Comparison of ENCODE assay signal across 8 cellular contexts in genomic region chr14:101721951-101722661, GRCh38. TPM values are rescaled to one million over a fixed set of nuclear protein-coding genes. Genes with fewer than 3 reads are reported as not detected.
DNase-seq lines count a peak whose midpoint lies in the region; ATAC-seq, FAIRE-seq and TF ChIP-seq lines count a peak whose summit lies in the region.

No MANE protein-coding gene starts in this region.

- H3K27ac Mint-ChIP-seq in CD4-positive, alpha-beta T cell: peak overlapping the region; percentile 95
- peak overlapping the region; percentile 98 for H3K27ac Mint-ChIP-seq in activated CD4-positive, alpha-beta T cell treated with anti-CD3 and anti-CD28 coated beads, Interleukin-2, amount 10 ng/mL, durations not matched to agents 7 days and 5 days

- H3K4me1 ChIP-seq in HUES64 (ENCODE audit: insufficient read depth, low read length) (peaks cover 17% of the 10 kb centered on the region), endothelial cell of umbilical vein (ENCODE audit: control insufficient read depth, extremely low read depth, insufficient read depth, low read length) (peaks cover 12% of the 10 kb centered on the region), rectal smooth muscle tissue (ENCODE audit: control insufficient read depth, insufficient read depth, low read length) (no peaks in the 10 kb centered on the region)

- TF ChIP-seq CTCF in CD4-positive, alpha-beta T cell (IDR thresholded peaks at IDR 0.05): no peak
- no peak for TF ChIP-seq CTCF in endothelial cell of umbilical vein (IDR thresholded peaks at IDR 0.05; ENCODE audit: extremely low read depth in 1 of 2, insufficient read depth in 1 of 2, low read depth in 1 of 2, low read length in 2 of 2)

- dilution Hi-C loops in endothelial cell of umbilical vein (cut with MboI; ENCODE audit: extremely low pct_ligation_motif_present, low sequenced_read_pairs): no loop called here

- H3K27me3 Mint-ChIP-seq in CD4-positive, alpha-beta T cell: no peaks in the 10 kb centered on the region
- H3K27me3 Mint-ChIP-seq in activated CD4-positive, alpha-beta T cell treated with anti-CD3 and anti-CD28 coated beads, Interleukin-2, amount 10 ng/mL, durations not matched to agents 7 days and 5 days: no peaks in the 10 kb centered on the region

- H3K9me1 ChIP-seq in endothelial cell of umbilical vein (replicated peaks; ENCODE audit: control insufficient read depth, extremely low read depth, insufficient read depth, low read length): no peaks in the 10 kb centered on the region

- no peaks in the 10 kb centered on the region for H3K79me2 ChIP-seq in endothelial cell of umbilical vein (ENCODE audit: control insufficient read depth, insufficient read depth, low read length)

- H2AFZ ChIP-seq in endothelial cell of umbilical vein (ENCODE audit: low read depth, low read length): no peak overlapping the region

- WGBS in HUES64: 37% methylated on average over 19 of the region's 21 CpGs

- no peaks in the 10 kb centered on the region for H3K27me3 ChIP-seq in CD4-positive, alpha-beta T cell (ENCODE audit: control insufficient read depth, insufficient read depth, low read length)
- H3K27me3 ChIP-seq in HUES64 (ENCODE audit: insufficient read depth, low read length): no peaks in the 10 kb centered on the region
- H3K27me3 ChIP-seq in endothelial cell of umbilical vein (ENCODE audit: control insufficient read depth in 2 of 2, insufficient read depth in 2 of 2, low read length in 2 of 2): peaks cover 26 to 28% of the 10 kb centered on the region in 2 experiments
- no peaks in the 10 kb centered on the region for H3K27me3 ChIP-seq in rectal smooth muscle tissue (ENCODE audit: control insufficient read depth, insufficient read depth, low read length)

- peak overlapping the region; percentile 70 for H3K4me3 Mint-ChIP-seq in CD4-positive, alpha-beta T cell
- peak overlapping the region; percentile 69 for H3K4me3 Mint-ChIP-seq in activated CD4-positive, alpha-beta T cell treated with anti-CD3 and anti-CD28 coated beads, Interleukin-2, amount 10 ng/mL, durations not matched to agents 7 days and 5 days

- peak; percentile 65 to 86 (median 72) for DNase-seq in CD4-positive, alpha-beta T cell
- DNase-seq in activated CD4-positive, alpha-beta T cell treated with anti-CD3 and anti-CD28 coated beads, Interleukin-2, amount 10 ng/mL, durations not matched to agents 7 days and 5 days: peak; percentile 82
- DNase-seq in endothelial cell of umbilical vein (ENCODE audit: low read depth, low spot score) (peak; percentile 80), RKO (ENCODE audit: low spot score) (no peak), NCI-H510A (lab: John Stamatoyannopoulos, UW) (no peak)

- CTCF ChIA-PET in CD4-positive, alpha-beta T cell (lab: Charles Lee): interaction anchor here (0.6 to 3.2 kb wide), 10 partner anchors 9 to 1661 kb away, joined by 3 to 23 read pairs (median 4); no protein-coding TSS in a partner anchor
- CTCF ChIA-PET in activated CD4-positive, alpha-beta T cell treated with anti-CD3 and anti-CD28 coated beads, Interleukin-2, amount 10 ng/mL, durations not matched to agents 7 days and 5 days (lab: Charles Lee): interaction anchor here (0.6 to 2.6 kb wide), 11 partner anchors 9 to 758 kb away, joined by 3 to 8 read pairs (median 4); no protein-coding TSS in a partner anchor
- CTCF ChIA-PET in endothelial cell of umbilical vein (lab: Charles Lee): interaction anchor here (0.7 to 1.3 kb wide), 4 partner anchors 13 to 136 kb away, joined by 3 to 6 read pairs (median 4); no protein-coding TSS in a partner anchor

- no TSS peak for BruUV-seq in endothelial cell of umbilical vein (replicated peaks; lab: Mats Ljungman, UMichigan)

- H3K36me3 Mint-ChIP-seq in CD4-positive, alpha-beta T cell (ENCODE audit: low read depth): no peaks in the 10 kb centered on the region
- peaks cover 2% of the 10 kb centered on the region for H3K36me3 Mint-ChIP-seq in activated CD4-positive, alpha-beta T cell treated with anti-CD3 and anti-CD28 coated beads, Interleukin-2, amount 10 ng/mL, durations not matched to agents 7 days and 5 days (ENCODE audit: low read depth)

- no peak for TF ChIP-seq POLR2A in endothelial cell of umbilical vein (IDR thresholded peaks at IDR 0.05; ENCODE audit: low read depth, low read length)

- H3K36me3 ChIP-seq in HUES64 (ENCODE audit: insufficient read depth, low read length) (no peaks in the 10 kb centered on the region), endothelial cell of umbilical vein (ENCODE audit: control insufficient read depth in 2 of 2, extremely low read depth in 1 of 2, insufficient read depth in 2 of 2, low read length in 2 of 2) (no peaks in the 10 kb centered on the region), rectal smooth muscle tissue (ENCODE audit: control insufficient read depth, insufficient read depth, low read length) (no peaks in the 10 kb centered on the region)

- no peaks in the 10 kb centered on the region for H3K9me3 ChIP-seq in CD4-positive, alpha-beta T cell (ENCODE audit: control insufficient read depth, low read length)
- H3K9me3 ChIP-seq in HUES64 (ENCODE audit: insufficient read depth, low read depth, low read length) (no peaks in the 10 kb centered on the region), endothelial cell of umbilical vein (replicated peaks; ENCODE audit: control insufficient read depth, insufficient read depth, low read length) (no peaks in the 10 kb centered on the region)

- peak; percentile 33 for FAIRE-seq in endothelial cell of umbilical vein (lab: Jason Lieb, UNC)

- peaks cover 61% of the 10 kb centered on the region for H3K4me1 Mint-ChIP-seq in CD4-positive, alpha-beta T cell (ENCODE audit: low read depth)
- H3K4me1 Mint-ChIP-seq in activated CD4-positive, alpha-beta T cell treated with anti-CD3 and anti-CD28 coated beads, Interleukin-2, amount 10 ng/mL, durations not matched to agents 7 days and 5 days: peaks cover 37% of the 10 kb centered on the region

- H3K4me3 ChIP-seq in HUES64 (ENCODE audit: low read length) (no peak overlapping the region), endothelial cell of umbilical vein (replicated peaks in 1 of 3; ENCODE audit: insufficient read depth in 1 of 3, low read depth in 1 of 3, low read length in 3 of 3) (no peak overlapping the region), rectal smooth muscle tissue (ENCODE audit: low read length) (peak overlapping the region; percentile 49)

- H3K9ac ChIP-seq in HUES64 (ENCODE audit: low read depth, low read length) (peak overlapping the region; percentile 20; the same call in 1 of the 2 replicates), endothelial cell of umbilical vein (replicated peaks; ENCODE audit: extremely low read depth, insufficient read depth, low read length) (no peak overlapping the region), rectal smooth muscle tissue (ENCODE audit: low read length) (no peak overlapping the region)

- ATAC-seq in CD4-positive, alpha-beta T cell (ENCODE audit: poor library complexity): peak; percentile 77
- ATAC-seq in GM19035 (IDR thresholded peaks at IDR 0.05; ENCODE audit: unreplicated experiment): no peak

- H4K20me1 ChIP-seq in endothelial cell of umbilical vein (replicated peaks; ENCODE audit: control insufficient read depth, extremely low read depth, insufficient read depth, low read length): no peaks in the 10 kb centered on the region

- POLR2A ChIA-PET in CD4-positive, alpha-beta T cell (lab: Charles Lee): interaction anchor here (0.5 to 5.0 kb wide), 22 partner anchors 9 to 263 kb away, joined by 3 to 79 read pairs (median 5); partner anchors contain the start of gene PPP2R5C
- POLR2A ChIA-PET in activated CD4-positive, alpha-beta T cell treated with anti-CD3 and anti-CD28 coated beads, Interleukin-2, amount 10 ng/mL, durations not matched to agents 7 days and 5 days (lab: Charles Lee): interaction anchor here (0.6 to 1.5 kb wide), 3 partner anchors 15 to 101 kb away, joined by 4 to 6 read pairs (median 4); no protein-coding TSS in a partner anchor
- POLR2A ChIA-PET in endothelial cell of umbilical vein (lab: Charles Lee): no interaction called here

- no peaks in the 10 kb centered on the region for H3K9me3 Mint-ChIP-seq in CD4-positive, alpha-beta T cell
- no peaks in the 10 kb centered on the region for H3K9me3 Mint-ChIP-seq in activated CD4-positive, alpha-beta T cell treated with anti-CD3 and anti-CD28 coated beads, Interleukin-2, amount 10 ng/mL, durations not matched to agents 7 days and 5 days

- peak overlapping the region; percentile 44 for H3K4me2 ChIP-seq in endothelial cell of umbilical vein (ENCODE audit: insufficient read depth, low read length)

- peak overlapping the region; percentile 87 for H3K27ac ChIP-seq in CD4-positive, alpha-beta T cell (ENCODE audit: low read depth, low read length)
- H3K27ac ChIP-seq in HUES64 (ENCODE audit: low read depth, low read length): peak overlapping the region; percentile 79
- H3K27ac ChIP-seq in endothelial cell of umbilical vein (ENCODE audit: insufficient read depth, low read depth, low read length): no peak overlapping the region
- H3K27ac ChIP-seq in rectal smooth muscle tissue (ENCODE audit: low read depth, low read length): no peak overlapping the region

- intact Hi-C loops in CD4-positive, alpha-beta T cell (cut with DNase I, micrococcal nuclease): loop anchor here (1.0 to 5.0 kb wide), 6 partner anchors 9 to 100 kb away; no protein-coding TSS in a partner anchor
- intact Hi-C loops in endothelial cell of umbilical vein (cut with micrococcal nuclease): loop anchor here (2.0 to 5.0 kb wide), 3 partner anchors 15 to 225 kb away; partner anchors contain the start of gene PPP2R5C

TF ChIP-seq in endothelial cell of umbilical vein, 7 proteins besides CTCF, POLR2A, EP300 and RAD21 (continues in another document):
- TF ChIP-seq EZH2 (IDR thresholded peaks at IDR 0.05; ENCODE audit: borderline replicate concordance, low read depth, low read length, severe bottlenecking) (no peak), POLR2AphosphoS5 (IDR thresholded peaks at IDR 0.05; ENCODE audit: insufficient read depth, low read depth, low read length) (peak; percentile 67), FOS (IDR thresholded peaks at IDR 0.05; ENCODE audit: borderline replicate concordance, insufficient read depth, low read length) (peak; percentile 66), MYC (IDR thresholded peaks at IDR 0.05; ENCODE audit: low read depth, low read length) (no peak)

RNA-seq across cellular contexts. Expression of gene PPP2R5C, which starts 39.4 kb away (rescaled TPM):
- total RNA-seq in CD4-positive, alpha-beta T cell: 100 to 1,000 TPM; 463 to 487 TPM
- polyA plus RNA-seq in HUES64 (2013, experiment 1 of 2): 81.6 TPM
- 104 TPM for polyA plus RNA-seq in HUES64 (2013, experiment 2 of 2)
- 100 to 1,000 TPM; 291 to 300 TPM for total RNA-seq in activated CD4-positive, alpha-beta T cell treated with anti-CD3 and anti-CD28 coated beads, Interleukin-2, amount 10 ng/mL, durations not matched to agents 7 days and 5 days
- total RNA-seq in endothelial cell of umbilical vein: 83.6 and 89.0 TPM in 2 replicates
- polyA plus RNA-seq in endothelial cell of umbilical vein: 34.7 and 42.6 TPM in 2 replicates
- 49.8 and 53.8 TPM in 2 replicates for polyA plus RNA-seq in endothelial cell of umbilical vein (2011; cell fraction: cytosol; rRNA removed)
- 71.6 and 77.2 TPM in 2 replicates for polyA plus RNA-seq in endothelial cell of umbilical vein (2011; cell fraction: nucleus; rRNA removed)
- polyA plus RNA-seq in endothelial cell of umbilical vein (2012): 47.8 and 67.8 TPM in 2 replicates
- polyA minus RNA-seq in endothelial cell of umbilical vein: 99.7 and 116 TPM in 2 replicates
- 86.8 TPM for polyA minus RNA-seq in endothelial cell of umbilical vein (2011; cell fraction: cytosol; rRNA and poly(A)+ RNA removed)
- 88.1 and 97.8 TPM in 2 replicates for polyA minus RNA-seq in endothelial cell of umbilical vein (2011; cell fraction: nucleus; rRNA and poly(A)+ RNA removed)

Comparison
In these comparisons a context has a peak if more than half of its experiments do, and no peak if none do; other contexts are left out.
1. DNase-seq: peak in CD4-positive, alpha-beta T cell (10 of 10), activated CD4-positive, alpha-beta T cell treated with anti-CD3 and anti-CD28 coated beads, Interleukin-2, amount 10 ng/mL, durations not matched to agents 7 days and 5 days (single experiment) and endothelial cell of umbilical vein (single experiment); none in RKO (single experiment) and NCI-H510A (single experiment).
2. H3K27ac ChIP-seq: peak in CD4-positive, alpha-beta T cell (single experiment) and HUES64 (single experiment); none in endothelial cell of umbilical vein (single experiment) and rectal smooth muscle tissue (single experiment).